Comparison of ENCODE assay signal across 1 cellular context in the genomic region with DNA sequence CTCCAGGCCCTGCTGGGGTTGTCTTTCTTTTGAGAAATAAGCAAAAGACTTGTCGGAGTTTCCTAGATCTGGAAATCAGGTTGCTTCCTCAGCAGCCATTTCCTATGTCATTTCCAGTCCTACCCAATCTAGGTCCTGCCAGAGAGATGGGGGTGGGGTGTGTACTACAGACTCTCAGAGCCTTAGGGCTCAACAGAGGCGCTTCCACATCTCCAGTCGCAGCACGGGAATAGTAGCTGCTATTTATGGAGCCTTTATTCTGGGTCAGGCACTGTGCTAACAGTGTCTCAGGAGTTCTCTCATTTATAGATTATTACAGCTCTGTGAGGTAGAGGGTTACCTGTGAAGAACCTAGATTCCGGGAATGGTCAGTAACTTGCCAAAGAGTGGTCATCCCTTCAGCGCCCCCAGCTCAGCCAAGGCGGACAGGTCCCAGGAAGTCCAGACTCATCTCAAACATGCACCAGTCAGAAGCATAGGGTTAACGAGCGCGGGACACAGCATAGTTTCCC.
A peak's percentile ranks its signal among the peaks of the same experiment; 100 is the strongest.
TF ChIP-seq lines count a peak whose summit lies in the region.

No MANE protein-coding gene starts in this region.

TF ChIP-seq in HepG2, 621 proteins besides CTCF, POLR2A, EP300 and RAD21:
- TF ChIP-seq, protein P1, sequence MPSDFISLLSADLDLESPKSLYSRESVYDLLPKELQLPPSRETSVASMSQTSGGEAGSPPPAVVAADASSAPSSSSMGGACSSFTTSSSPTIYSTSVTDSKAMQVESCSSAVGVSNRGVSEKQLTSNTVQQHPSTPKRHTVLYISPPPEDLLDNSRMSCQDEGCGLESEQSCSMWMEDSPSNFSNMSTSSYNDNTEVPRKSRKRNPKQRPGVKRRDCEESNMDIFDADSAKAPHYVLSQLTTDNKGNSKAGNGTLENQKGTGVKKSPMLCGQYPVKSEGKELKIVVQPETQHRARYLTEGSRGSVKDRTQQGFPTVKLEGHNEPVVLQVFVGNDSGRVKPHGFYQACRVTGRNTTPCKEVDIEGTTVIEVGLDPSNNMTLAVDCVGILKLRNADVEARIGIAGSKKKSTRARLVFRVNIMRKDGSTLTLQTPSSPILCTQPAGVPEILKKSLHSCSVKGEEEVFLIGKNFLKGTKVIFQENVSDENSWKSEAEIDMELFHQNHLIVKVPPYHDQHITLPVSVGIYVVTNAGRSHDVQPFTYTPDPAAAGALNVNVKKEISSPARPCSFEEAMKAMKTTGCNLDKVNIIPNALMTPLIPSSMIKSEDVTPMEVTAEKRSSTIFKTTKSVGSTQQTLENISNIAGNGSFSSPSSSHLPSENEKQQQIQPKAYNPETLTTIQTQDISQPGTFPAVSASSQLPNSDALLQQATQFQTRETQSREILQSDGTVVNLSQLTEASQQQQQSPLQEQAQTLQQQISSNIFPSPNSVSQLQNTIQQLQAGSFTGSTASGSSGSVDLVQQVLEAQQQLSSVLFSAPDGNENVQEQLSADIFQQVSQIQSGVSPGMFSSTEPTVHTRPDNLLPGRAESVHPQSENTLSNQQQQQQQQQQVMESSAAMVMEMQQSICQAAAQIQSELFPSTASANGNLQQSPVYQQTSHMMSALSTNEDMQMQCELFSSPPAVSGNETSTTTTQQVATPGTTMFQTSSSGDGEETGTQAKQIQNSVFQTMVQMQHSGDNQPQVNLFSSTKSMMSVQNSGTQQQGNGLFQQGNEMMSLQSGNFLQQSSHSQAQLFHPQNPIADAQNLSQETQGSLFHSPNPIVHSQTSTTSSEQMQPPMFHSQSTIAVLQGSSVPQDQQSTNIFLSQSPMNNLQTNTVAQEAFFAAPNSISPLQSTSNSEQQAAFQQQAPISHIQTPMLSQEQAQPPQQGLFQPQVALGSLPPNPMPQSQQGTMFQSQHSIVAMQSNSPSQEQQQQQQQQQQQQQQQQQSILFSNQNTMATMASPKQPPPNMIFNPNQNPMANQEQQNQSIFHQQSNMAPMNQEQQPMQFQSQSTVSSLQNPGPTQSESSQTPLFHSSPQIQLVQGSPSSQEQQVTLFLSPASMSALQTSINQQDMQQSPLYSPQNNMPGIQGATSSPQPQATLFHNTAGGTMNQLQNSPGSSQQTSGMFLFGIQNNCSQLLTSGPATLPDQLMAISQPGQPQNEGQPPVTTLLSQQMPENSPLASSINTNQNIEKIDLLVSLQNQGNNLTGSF (CRISPR knock-in tag; IDR thresholded peaks at IDR 0.05), result 0 out of 2 replicates have a peak, but pooled peaks have one; percentile 18
- TF ChIP-seq ZNF703 (CRISPR knock-in tag; IDR thresholded peaks at IDR 0.05; ENCODE audit: borderline replicate concordance), result 0 out of 2 replicates have a peak, but pooled peaks have one; percentile 5
- TF ChIP-seq, protein P2, sequence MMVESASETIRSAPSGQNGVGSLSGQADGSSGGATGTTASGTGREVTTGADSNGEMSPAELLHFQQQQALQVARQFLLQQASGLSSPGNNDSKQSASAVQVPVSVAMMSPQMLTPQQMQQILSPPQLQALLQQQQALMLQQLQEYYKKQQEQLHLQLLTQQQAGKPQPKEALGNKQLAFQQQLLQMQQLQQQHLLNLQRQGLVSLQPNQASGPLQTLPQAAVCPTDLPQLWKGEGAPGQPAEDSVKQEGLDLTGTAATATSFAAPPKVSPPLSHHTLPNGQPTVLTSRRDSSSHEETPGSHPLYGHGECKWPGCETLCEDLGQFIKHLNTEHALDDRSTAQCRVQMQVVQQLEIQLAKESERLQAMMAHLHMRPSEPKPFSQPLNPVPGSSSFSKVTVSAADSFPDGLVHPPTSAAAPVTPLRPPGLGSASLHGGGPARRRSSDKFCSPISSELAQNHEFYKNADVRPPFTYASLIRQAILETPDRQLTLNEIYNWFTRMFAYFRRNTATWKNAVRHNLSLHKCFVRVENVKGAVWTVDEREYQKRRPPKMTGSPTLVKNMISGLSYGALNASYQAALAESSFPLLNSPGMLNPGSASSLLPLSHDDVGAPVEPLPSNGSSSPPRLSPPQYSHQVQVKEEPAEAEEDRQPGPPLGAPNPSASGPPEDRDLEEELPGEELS (CRISPR knock-in tag; IDR thresholded peaks at IDR 0.05), result no peak
